20 cellular contexts compared by ENCODE assay signal in the genomic region with DNA sequence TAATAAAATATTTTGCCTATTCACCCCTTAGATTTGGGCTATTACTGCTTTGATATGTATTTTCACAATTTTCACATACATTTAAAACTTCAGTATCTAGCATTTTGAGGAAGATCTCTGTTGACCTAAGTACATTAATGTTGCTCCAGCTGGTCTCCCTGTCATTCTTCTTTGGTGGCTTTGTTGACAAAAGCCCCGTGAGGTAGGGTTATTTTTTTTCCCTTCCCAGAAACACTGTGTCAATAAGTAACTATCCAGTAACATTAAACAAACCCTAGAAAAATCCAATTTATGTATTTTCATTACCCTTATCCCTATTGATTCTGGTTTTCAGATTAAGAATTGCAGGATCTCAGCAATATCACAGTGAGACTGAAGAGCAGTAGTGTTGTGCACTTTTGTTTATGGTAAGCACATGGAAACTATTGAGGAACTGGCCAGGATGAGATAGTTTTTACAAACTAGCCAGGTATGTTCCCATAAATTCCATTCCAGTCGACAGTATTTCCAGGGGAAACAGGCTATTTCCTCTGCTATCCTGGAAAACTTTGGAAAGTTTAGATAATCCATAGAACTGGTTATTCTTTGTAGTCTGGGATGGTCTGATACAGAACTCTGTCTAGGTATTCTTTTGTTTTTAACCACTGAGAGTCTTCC.
"Had no signal": no experiment of that assay in that cellular context is flagged by ENCODE, and none has a peak within 500 bp of the region (broad histone marks: within the 10 kb centered on the region; RNA-seq: fewer than 3 reads in every experiment).

No MANE protein-coding gene starts in this region.

- H3K27me3 ChIP-seq: dorsolateral prefrontal cortex, testis had no signal

- H3K4me3 ChIP-seq: dorsolateral prefrontal cortex, left ventricle myocardium inferior, testis had no signal

- H3K27ac Mint-ChIP-seq: activated CD8-positive, alpha-beta memory T cell treated with anti-CD3 and anti-CD28 coated beads, Interleukin-2, amount 10 ng/mL, durations not matched to agents 7 days and 5 days; activated naive CD4-positive, alpha-beta T cell treated with anti-CD3 and anti-CD28 coated beads, Interleukin-2, amount 50 U/mL, for 72 hours; brain; stimulated activated naive CD8-positive, alpha-beta T cell treated with anti-CD3 and anti-CD28 coated beads, Interleukin-15, Interleukin-2, amounts not matched to agents 100 ng/mL and 50 ng/mL, for 24 hours had no signal

- DNase-seq: activated CD4-positive, alpha-beta T cell treated with anti-CD3 and anti-CD28 coated beads, Interleukin-2, amount 50 U/mL, for 4 hours; activated CD4-positive, CD25-positive, alpha-beta regulatory T cell treated with anti-CD3 and anti-CD28 coated beads, Interleukin-2, amount 50 U/mL, for 72 hours; activated CD8-positive, alpha-beta memory T cell treated with anti-CD3 and anti-CD28 coated beads, Interleukin-2, amount 10 ng/mL, durations not matched to agents 7 days and 5 days; activated effector memory CD4-positive, alpha-beta T cell treated with anti-CD3 and anti-CD28 coated beads, Interleukin-2, amount 50 U/mL, for 16 hours; activated T-cell treated with anti-CD3 and anti-CD28 coated beads, Interleukin-2, amount 50 U/mL, for 4 hours; amniotic stem cell; dorsolateral prefrontal cortex; foreskin melanocyte; head of caudate nucleus; kidney; left ventricle myocardium inferior; mesenchymal stem cell; retina; stimulated activated CD4-positive, alpha-beta T cell treated with anti-CD3 and anti-CD28 coated beads, Interleukin-15, amount 100 ng/mL, for 24 hours; stimulated activated CD4-positive, alpha-beta T cell treated with anti-CD3 and anti-CD28 coated beads, Interleukin-4, amount 100 ng/mL, for 24 hours; testis had no signal

- ATAC-seq: activated CD8-positive, alpha-beta memory T cell treated with anti-CD3 and anti-CD28 coated beads, Interleukin-2, amount 10 ng/mL, durations not matched to agents 7 days and 5 days; activated naive CD4-positive, alpha-beta T cell treated with anti-CD3 and anti-CD28 coated beads, Interleukin-2, amount 50 U/mL, for 72 hours; activated T-cell treated with anti-CD3 and anti-CD28 coated beads, Interleukin-2, amount 50 U/mL, for 4 hours had no signal

- H3K4me1 ChIP-seq: left ventricle myocardium inferior, testis had no signal

- H3K36me3 Mint-ChIP-seq: activated CD8-positive, alpha-beta memory T cell treated with anti-CD3 and anti-CD28 coated beads, Interleukin-2, amount 10 ng/mL, durations not matched to agents 7 days and 5 days; activated naive CD4-positive, alpha-beta T cell treated with anti-CD3 and anti-CD28 coated beads, Interleukin-2, amount 50 U/mL, for 72 hours had no signal

- H3K9me3 ChIP-seq: left ventricle myocardium inferior, testis had no signal

- H3K9me3 Mint-ChIP-seq: activated T-cell treated with anti-CD3 and anti-CD28 coated beads, Interleukin-2, amount 50 U/mL, for 4 hours had no signal

- H3K4me1 Mint-ChIP-seq: activated CD8-positive, alpha-beta memory T cell treated with anti-CD3 and anti-CD28 coated beads, Interleukin-2, amount 10 ng/mL, durations not matched to agents 7 days and 5 days; brain had no signal

- H3K36me3 ChIP-seq: left ventricle myocardium inferior had no signal

- H3K4me3 Mint-ChIP-seq: activated CD8-positive, alpha-beta memory T cell treated with anti-CD3 and anti-CD28 coated beads, Interleukin-2, amount 10 ng/mL, durations not matched to agents 7 days and 5 days; activated T-cell treated with anti-CD3 and anti-CD28 coated beads, Interleukin-2, amount 50 U/mL, for 4 hours; brain; neural crest cell; stimulated activated naive CD8-positive, alpha-beta T cell treated with anti-CD3 and anti-CD28 coated beads, Interleukin-15, Interleukin-2, amounts not matched to agents 100 ng/mL and 50 ng/mL, for 24 hours had no signal

- H3K27me3 Mint-ChIP-seq: activated CD8-positive, alpha-beta memory T cell treated with anti-CD3 and anti-CD28 coated beads, Interleukin-2, amount 10 ng/mL, durations not matched to agents 7 days and 5 days; stimulated activated naive CD8-positive, alpha-beta T cell treated with anti-CD3 and anti-CD28 coated beads, Interleukin-15, Interleukin-2, amounts not matched to agents 100 ng/mL and 50 ng/mL, for 24 hours had no signal
